ENCODE assay signal across 21 cellular contexts in genomic region chr3:126317029-126317996, GRCh38. TPM values are rescaled to one million over a fixed set of nuclear protein-coding genes. Genes with fewer than 3 reads are reported as not detected.
DNase-seq lines count a peak whose midpoint lies in the region; ATAC-seq, FAIRE-seq and TF ChIP-seq lines count a peak whose summit lies in the region.
"Had no signal": no experiment of that assay in that cellular context is flagged by ENCODE, and none has a peak within 500 bp of the region (broad histone marks: within the 10 kb centered on the region; RNA-seq: fewer than 3 reads in every experiment).

No MANE protein-coding gene starts in this region.

- POLR2A ChIA-PET in RWPE1 (lab: Yijun Ruan, JAX; ENCODE audit: low non-redundant PET) = no interaction called here

- CTCF ChIA-PET in activated CD8-positive, alpha-beta memory T cell treated with anti-CD3 and anti-CD28 coated beads, Interleukin-2, amount 10 ng/mL, durations not matched to agents 7 days and 5 days (lab: Charles Lee) = no interaction called here
- CTCF ChIA-PET in RWPE1 (lab: Yijun Ruan, JAX) = no interaction called here

- H3K27ac ChIP-seq in left lung (no peak overlapping the region), RWPE1 (no peak overlapping the region), esophagus squamous epithelium (no peak overlapping the region)
- H3K27ac ChIP-seq: SJCRH30 had no signal

- no peaks in the 10 kb centered on the region for H3K36me3 Mint-ChIP-seq in activated CD8-positive, alpha-beta memory T cell treated with anti-CD3 and anti-CD28 coated beads, Interleukin-2, amount 10 ng/mL, durations not matched to agents 7 days and 5 days

- no peaks in the 10 kb centered on the region for H3K27me3 Mint-ChIP-seq in activated CD8-positive, alpha-beta memory T cell treated with anti-CD3 and anti-CD28 coated beads, Interleukin-2, amount 10 ng/mL, durations not matched to agents 7 days and 5 days

- H3K9me3 Mint-ChIP-seq in activated CD8-positive, alpha-beta memory T cell treated with anti-CD3 and anti-CD28 coated beads, Interleukin-2, amount 10 ng/mL, durations not matched to agents 7 days and 5 days (ENCODE audit: low read depth) = no peaks in the 10 kb centered on the region

- no peak overlapping the region for H3K27ac Mint-ChIP-seq in activated CD8-positive, alpha-beta memory T cell treated with anti-CD3 and anti-CD28 coated beads, Interleukin-2, amount 10 ng/mL, durations not matched to agents 7 days and 5 days

- no peaks in the 10 kb centered on the region for H3K27me3 ChIP-seq in bronchial epithelial cell (ENCODE audit: control insufficient read depth, insufficient read depth, low read length)
- no peaks in the 10 kb centered on the region for H3K27me3 ChIP-seq in left lung
- H3K27me3 ChIP-seq in esophagus squamous epithelium = peaks cover 0 to 4% (median 0%) of the 10 kb centered on the region in 4 donors
- H3K27me3 ChIP-seq: MG63, SJCRH30 had no signal

- H3K4me3 Mint-ChIP-seq in activated CD8-positive, alpha-beta memory T cell treated with anti-CD3 and anti-CD28 coated beads, Interleukin-2, amount 10 ng/mL, durations not matched to agents 7 days and 5 days = no peak overlapping the region

- H3K36me3 ChIP-seq in bronchial epithelial cell (ENCODE audit: control insufficient read depth, insufficient read depth, low read length) (no peaks in the 10 kb centered on the region), left lung (no peaks in the 10 kb centered on the region), esophagus squamous epithelium (no peaks in the 10 kb centered on the region)
- H3K36me3 ChIP-seq: MG63, SJCRH30 had no signal

- intact Hi-C loops in left lung (cut with DNase I) (no loop called here), esophagus squamous epithelium (cut with DNase I) (no loop called here)

- TF ChIP-seq POLR2A in esophagus squamous epithelium (IDR thresholded peaks at IDR 0.05) = no peak

- no peaks in the 10 kb centered on the region for H3K4me1 ChIP-seq in left lung
- no peaks in the 10 kb centered on the region for H3K4me1 ChIP-seq in esophagus squamous epithelium
- H3K4me1 ChIP-seq: SJCRH30 had no signal

- H3K9me3 ChIP-seq in left lung (no peaks in the 10 kb centered on the region), esophagus squamous epithelium (no peaks in the 10 kb centered on the region)
- H3K9me3 ChIP-seq: MG63, SJCRH30 had no signal

- FAIRE-seq in bronchial epithelial cell (lab: Jason Lieb, UNC) (peak; percentile 85), urothelium cell line (lab: Jason Lieb, UNC) (peak; percentile 79)
- FAIRE-seq: G401.6, GM12878, HepG2 had no signal

- peak; percentile 28 for DNase-seq in activated CD8-positive, alpha-beta memory T cell treated with anti-CD3 and anti-CD28 coated beads, Interleukin-2, amount 50 U/mL, for 48 hours
- DNase-seq in activated CD8-positive, alpha-beta memory T cell treated with anti-CD3 and anti-CD28 coated beads, Interleukin-2, amount 10 ng/mL, durations not matched to agents 7 days and 5 days = no peak
- DNase-seq in bronchial epithelial cell (ENCODE audit: low read depth) = no peak
- peak; percentile 8 to 28 for DNase-seq in left lung
- peak; percentile 31 for DNase-seq in urothelium cell line (ENCODE audit: low spot score)
- DNase-seq in RWPE1 (ENCODE audit: low spot score) = no peak
- no peak for DNase-seq in esophagus squamous epithelium (lab: John Stamatoyannopoulos, UW)
- DNase-seq: C1 segment of cervical spinal cord, DND-41, GOT3, MG63, NCI-H1105 treated with DMSO at 0.1 percent for 48 hours, NCI-H187, NCI-H2171, NCI-H446, NCI-H748 treated with DMSO at 0.1 percent for 48 hours, OCI-M1 had no signal

- H3K4me3 ChIP-seq in bronchial epithelial cell (ENCODE audit: low read depth, low read length) (no peak overlapping the region), left lung (no peak overlapping the region), esophagus squamous epithelium (no peak overlapping the region)
- H3K4me3 ChIP-seq: GM12878, MG63, SJCRH30 had no signal

- TF ChIP-seq CTCF in bronchial epithelial cell (IDR thresholded peaks at IDR 0.05; ENCODE audit: insufficient read depth, low read length, severe bottlenecking) (no peak), left lung (IDR thresholded peaks at IDR 0.05) (no peak), RWPE1 (conservative IDR thresholded peaks at IDR 0.05; ENCODE audit: low read depth) (no peak), esophagus squamous epithelium (IDR thresholded peaks at IDR 0.05) (no peak)

- H3K4me1 Mint-ChIP-seq in activated CD8-positive, alpha-beta memory T cell treated with anti-CD3 and anti-CD28 coated beads, Interleukin-2, amount 10 ng/mL, durations not matched to agents 7 days and 5 days = no peaks in the 10 kb centered on the region

- WGBS in esophagus squamous epithelium, 2 donors = 89 to 92% methylated on average over 13 to 14 of the region's 14 CpGs

- ATAC-seq in activated CD8-positive, alpha-beta memory T cell treated with anti-CD3 and anti-CD28 coated beads, Interleukin-2, amount 10 ng/mL, durations not matched to agents 7 days and 5 days = no peak
- ATAC-seq in left lung = no peak
- ATAC-seq: GM12878, HepG2 had no signal

RNA-seq across cellular contexts. Expression of gene KLF15, which starts 39.9 kb away (rescaled TPM):
- total RNA-seq in activated CD8-positive, alpha-beta memory T cell treated with anti-CD3 and anti-CD28 coated beads, Interleukin-2, amount 10 ng/mL, durations not matched to agents 7 days and 5 days = not detected
- total RNA-seq in bronchial epithelial cell (0.26 and 3.4 TPM in 2 replicates), left lung (10 to 100 TPM; 12.8 to 14.8 TPM), esophagus squamous epithelium (10 to 100 TPM in 2 of 4 donors, 1 to 10 TPM in 2; 1.8 to 43.1 (median 7.7) TPM)

Comparison
In these comparisons a context has a peak if more than half of its experiments do, and no peak if none do; other contexts are left out.
1. DNase-seq: peak in activated CD8-positive, alpha-beta memory T cell treated with anti-CD3 and anti-CD28 coated beads, Interleukin-2, amount 50 U/mL, for 48 hours (single experiment), left lung (2 of 2) and urothelium cell line (single experiment); none in activated CD8-positive, alpha-beta memory T cell treated with anti-CD3 and anti-CD28 coated beads, Interleukin-2, amount 10 ng/mL, durations not matched to agents 7 days and 5 days (single experiment), bronchial epithelial cell (single experiment), RWPE1 (single experiment) and esophagus squamous epithelium (single experiment).